22 cellular contexts compared by ENCODE assay signal in the genomic region with DNA sequence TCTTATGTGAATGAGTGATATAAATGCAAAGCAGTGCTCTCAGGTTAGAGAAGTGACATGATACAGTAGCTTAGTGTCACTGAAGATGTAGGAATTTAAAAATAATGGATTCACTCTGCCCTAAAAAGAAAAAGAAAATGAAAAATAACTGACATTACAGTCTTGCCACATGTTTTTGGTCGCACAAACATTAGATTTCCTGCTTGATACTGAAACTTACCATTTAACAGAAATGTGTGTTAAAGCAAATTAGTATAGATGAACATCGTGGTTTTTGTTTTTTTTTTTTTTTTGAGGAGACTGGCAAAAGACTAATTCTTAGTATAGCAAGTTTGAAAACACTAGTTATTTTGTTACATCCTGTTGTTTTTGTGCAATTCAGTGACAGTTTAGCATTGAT.
"Had no signal": no experiment of that assay in that cellular context is flagged by ENCODE, and none has a peak within 500 bp of the region (broad histone marks: within the 10 kb centered on the region; RNA-seq: fewer than 3 reads in every experiment).

No MANE protein-coding gene starts in this region.

- ATAC-seq: HepG2, T-helper 17 cell had no signal

- DNase-seq: IMR-90, Kasumi-1, MV-4-11, NCI-H1105, NCI-H1417, NCI-H1436 treated with DMSO at 0.1 percent for 48 hours, NCI-H1694, NCI-H187 treated with DMSO at 0.1 percent for 48 hours, NCI-H2081, NCI-H2107, NCI-H2227 treated with DMSO at 0.1 percent for 48 hours, NCI-H748 treated with DMSO at 0.1 percent for 48 hours, Right ventricle myocardium superior, RPMI8226, SIG-M5, T-helper 1 cell, T-helper 17 cell had no signal

- H3K27ac ChIP-seq: KMS-11, SJSA1, SK-N-MC had no signal

- H3K27me3 ChIP-seq: SJSA1 had no signal

- H3K4me2 ChIP-seq: KMS-11 had no signal

- FAIRE-seq: HepG2, RCC 7860 had no signal

- H3K36me3 ChIP-seq: SJSA1 had no signal

- H3K4me3 ChIP-seq: SJSA1, SK-N-MC had no signal

- H3K9ac ChIP-seq: KMS-11 had no signal
